In genomic region chr6:56246544-56246940, GRCh38 we compare ENCODE assay signal across 11 cellular contexts. TPM values are rescaled to one million over a fixed set of nuclear protein-coding genes. Genes with fewer than 3 reads are reported as not detected.
DNase-seq lines count a peak whose midpoint lies in the region; ATAC-seq, FAIRE-seq and TF ChIP-seq lines count a peak whose summit lies in the region.
"Had no signal": no experiment of that assay in that cellular context is flagged by ENCODE, and none has a peak within 500 bp of the region (broad histone marks: within the 10 kb centered on the region; RNA-seq: fewer than 3 reads in every experiment).

No MANE protein-coding gene starts in this region.

- no peaks in the 10 kb centered on the region for H4K20me1 ChIP-seq in smooth muscle cell (ENCODE audit: low read depth)

- intact Hi-C loops in dorsolateral prefrontal cortex (cut with DNase I), result no loop called here

- H3K27ac ChIP-seq in HUES64 (ENCODE audit: low read depth, low read length) (peak overlapping the region; percentile 84; the same call in 1 of the 2 replicates), dorsolateral prefrontal cortex (peak overlapping the region in 12 of 59 donors; percentile 2 to 64 (median 42)), smooth muscle cell (ENCODE audit: low read depth) (no peak overlapping the region)

- WGBS in HUES64, result 2% methylated on average over 6 of the region's 6 CpGs
- 22% methylated on average over 6 of the region's 6 CpGs for WGBS in smooth muscle cell (ENCODE audit: low lambda C conversion rate)

- no peaks in the 10 kb centered on the region for H3K79me2 ChIP-seq in smooth muscle cell (ENCODE audit: low read depth)

- H3K9ac ChIP-seq in HUES64 (ENCODE audit: low read depth, low read length), result peak overlapping the region; percentile 44
- H3K9ac ChIP-seq in smooth muscle cell (ENCODE audit: low read depth), result no peak overlapping the region

- DNase-seq in dorsolateral prefrontal cortex, result no peak
- peak; percentile 27 for DNase-seq in left kidney (ENCODE audit: low read depth, low spot score)
- no peak for DNase-seq in smooth muscle cell (lab: John Stamatoyannopoulos, UW; ENCODE audit: unreplicated experiment)
- DNase-seq in GM19239 (ENCODE audit: insufficient read length, low spot score), result no peak
- no peak for DNase-seq in stimulated activated CD8-positive, alpha-beta memory T cell treated with anti-CD3 and anti-CD28 coated beads, Interleukin-4, amount 100 ng/mL, for 48 hours
- no peak for DNase-seq in activated naive CD4-positive, alpha-beta T cell treated with anti-CD3 and anti-CD28 coated beads, Interleukin-2, amount 50 U/mL, for 72 hours (ENCODE audit: low spot score in 2 of 2)
- DNase-seq in NCI-H1436 treated with DMSO at 0.1 percent for 48 hours (lab: John Stamatoyannopoulos, UW), result no peak
- DNase-seq: activated CD4-positive, alpha-beta T cell treated with anti-CD3 and anti-CD28 coated beads for 48 hours; immature natural killer cell; stimulated activated CD4-positive, alpha-beta T cell treated with anti-CD3 and anti-CD28 coated beads, Interleukin-12 subunit alpha, Interleukin-12 subunit beta, amount 100 ng/mL, for 4 hours had no signal

- FAIRE-seq in GM19239 (lab: Jason Lieb, UNC), result no peak

- no peaks in the 10 kb centered on the region for H3K36me3 ChIP-seq in HUES64 (ENCODE audit: insufficient read depth, low read length)
- no peaks in the 10 kb centered on the region for H3K36me3 ChIP-seq in smooth muscle cell (ENCODE audit: low read depth)

- H3K4me1 ChIP-seq in HUES64 (ENCODE audit: insufficient read depth, low read length) (peaks cover 17% of the 10 kb centered on the region), smooth muscle cell (ENCODE audit: low read depth) (peaks cover 5% of the 10 kb centered on the region)

- H3K9me3 ChIP-seq in HUES64 (ENCODE audit: insufficient read depth, low read depth, low read length) (no peaks in the 10 kb centered on the region), smooth muscle cell (replicated peaks; ENCODE audit: low read depth) (no peaks in the 10 kb centered on the region)

- H3K4me3 ChIP-seq in HUES64 (ENCODE audit: low read length), result peak overlapping the region; percentile 53
- H3K4me3 ChIP-seq in dorsolateral prefrontal cortex, result peak overlapping the region in 57 of 59 donors; percentile 35 to 70 (median 54)
- H3K4me3 ChIP-seq in smooth muscle cell, result peak overlapping the region; percentile 67

- ATAC-seq in activated naive CD4-positive, alpha-beta T cell treated with anti-CD3 and anti-CD28 coated beads, Interleukin-2, amount 50 U/mL, for 72 hours, result no peak

- H3K27ac Mint-ChIP-seq in activated naive CD4-positive, alpha-beta T cell treated with anti-CD3 and anti-CD28 coated beads, Interleukin-2, amount 50 U/mL, for 72 hours, result no peak overlapping the region
- H3K27ac Mint-ChIP-seq: immature natural killer cell had no signal

- peaks cover 3 to 5% of the 10 kb centered on the region in 2 donors for H3K9me3 Mint-ChIP-seq in activated naive CD4-positive, alpha-beta T cell treated with anti-CD3 and anti-CD28 coated beads, Interleukin-2, amount 50 U/mL, for 72 hours

- peak overlapping the region; percentile 81 for H2AFZ ChIP-seq in smooth muscle cell (ENCODE audit: low read depth)

- peak overlapping the region; percentile 90 for H3K4me2 ChIP-seq in smooth muscle cell

- no peaks in the 10 kb centered on the region for H3K36me3 Mint-ChIP-seq in activated naive CD4-positive, alpha-beta T cell treated with anti-CD3 and anti-CD28 coated beads, Interleukin-2, amount 50 U/mL, for 72 hours

- TF ChIP-seq CTCF in dorsolateral prefrontal cortex (IDR thresholded peaks at IDR 0.05 in 54 of 56, conservative IDR thresholded peaks at IDR 0.05 in 2 of 56; ENCODE audit: low read depth in 1 of 56, partially characterized antibody in 56 of 56) (no peak), smooth muscle cell (IDR thresholded peaks at IDR 0.05; ENCODE audit: borderline replicate concordance, insufficient read depth, poor library complexity, severe bottlenecking) (no peak)

- H3K27me3 ChIP-seq in HUES64 (ENCODE audit: insufficient read depth, low read length) (peaks cover 14% of the 10 kb centered on the region), dorsolateral prefrontal cortex (peaks cover 0 to 22% (median 0%) of the 10 kb centered on the region in 45 donors), smooth muscle cell (ENCODE audit: low read depth) (no peaks in the 10 kb centered on the region)

- H3F3A ChIP-seq in smooth muscle cell (ENCODE audit: low read depth), result no peaks in the 10 kb centered on the region

RNA-seq across cellular contexts. Expression of gene COL21A1, which starts 0.8 kb away (rescaled TPM):
- polyA plus RNA-seq in HUES64 (2013, experiment 1 of 2), result 1.4 TPM
- polyA plus RNA-seq in HUES64 (2013, experiment 2 of 2), result 0.95 TPM
- total RNA-seq in dorsolateral prefrontal cortex, result 10 to 100 TPM in 55 of 120 experiments, 1 to 10 TPM in 65; 3.9 to 18.8 (median 9.4) TPM
- total RNA-seq in smooth muscle cell, result 5.8 and 15.1 TPM in 2 replicates
- polyA plus RNA-seq in smooth muscle cell, result 7.0 and 8.2 TPM in 2 replicates
- total RNA-seq in activated naive CD4-positive, alpha-beta T cell treated with anti-CD3 and anti-CD28 coated beads, Interleukin-2, amount 50 U/mL, for 72 hours, result not detected
- polyA plus RNA-seq: immature natural killer cell had no signal
